Comparison of ENCODE assay signal across 24 cellular contexts in genomic region chr4:24404281-24404680, GRCh38.
"Had no signal": no experiment of that assay in that cellular context is flagged by ENCODE, and none has a peak within 500 bp of the region (broad histone marks: within the 10 kb centered on the region; RNA-seq: fewer than 3 reads in every experiment).

No MANE protein-coding gene starts in this region.

- H3K9me3 ChIP-seq: MG63, SJSA1 had no signal

- H3K27ac ChIP-seq: HL-60, SJSA1, SK-N-MC had no signal

- H3K36me3 ChIP-seq: MG63, SJSA1 had no signal

- H3K27me3 ChIP-seq: MG63, SJSA1 had no signal

- FAIRE-seq: HTR-8/SVneo, RCC 7860 had no signal

- DNase-seq: KBM-7, MG63, NCI-H1092, NCI-H1105 treated with DMSO at 0.1 percent for 48 hours, NCI-H1417 treated with DMSO at 0.1 percent for 48 hours, NCI-H146, NCI-H1694 treated with DMSO at 0.1 percent for 48 hours, NCI-H1930, NCI-H2081, NCI-H2107, NCI-H2227 treated with DMSO at 0.1 percent for 48 hours, NCI-H446, NCI-H510A, NCI-H524 treated with DMSO at 0.1 percent for 48 hours, NCI-H69, NCI-H774, Right ventricle myocardium superior, RPMI8226, SIG-M5 had no signal

- H3K4me1 ChIP-seq: SJSA1 had no signal

- H3K4me3 ChIP-seq: MG63, SJSA1, SK-N-MC had no signal
